8 cellular contexts compared by ENCODE assay signal in genomic region chr1:207335695-207336363, GRCh38. TPM values are rescaled to one million over a fixed set of nuclear protein-coding genes. Genes with fewer than 3 reads are reported as not detected.
DNase-seq lines count a peak whose midpoint lies in the region; ATAC-seq lines count a peak whose summit lies in the region.

No MANE protein-coding gene starts in this region.

- peak overlapping the region; percentile 36 to 72 (median 61) for H3K4me3 Mint-ChIP-seq in immature natural killer cell

- peaks cover 9 to 11% (median 11%) of the 10 kb centered on the region in 3 donors for H3K27me3 Mint-ChIP-seq in immature natural killer cell (ENCODE audit: low read depth in 3 of 3)

- peak; percentile 48 for ATAC-seq in HG02970 (IDR thresholded peaks at IDR 0.05; ENCODE audit: low FRiP score, unreplicated experiment)

- peaks cover 14 to 38% (median 30%) of the 10 kb centered on the region in 3 donors for H3K36me3 Mint-ChIP-seq in immature natural killer cell

- peak; percentile 17 for DNase-seq in stimulated activated CD4-positive, alpha-beta T cell treated with anti-CD3 and anti-CD28 coated beads, Interleukin-4, amount 100 ng/mL, for 24 hours
- DNase-seq in stimulated activated CD4-positive, alpha-beta T cell treated with anti-CD3 and anti-CD28 coated beads, Interleukin-2, amount 100 ng/mL, for 24 hours, result no peak
- DNase-seq in SIG-M5 (lab: John Stamatoyannopoulos, UW), result peak; percentile 95
- no peak for DNase-seq in immature natural killer cell
- no peak for DNase-seq in NCI-H187 (lab: John Stamatoyannopoulos, UW)
- DNase-seq in T-helper 9 cell, result no peak
- DNase-seq in stimulated activated CD4-positive, alpha-beta T cell treated with anti-CD3 and anti-CD28 coated beads, Interleukin-4, amount 100 ng/mL, for 1 hour, result no peak

- peaks cover 40 to 71% of the 10 kb centered on the region in 2 donors for H3K4me1 Mint-ChIP-seq in immature natural killer cell

- peaks cover 0 to 10% (median 5%) of the 10 kb centered on the region in 6 donors for H3K9me3 Mint-ChIP-seq in immature natural killer cell

- peak overlapping the region; percentile 86 to 96 (median 90) for H3K27ac Mint-ChIP-seq in immature natural killer cell

RNA-seq across cellular contexts. Expression of gene CD55, which starts 14.4 kb away (rescaled TPM):
- 100 to 1,000 TPM in 1 of 3 donors, 10 to 100 TPM in 2; 63.9 to 122 (median 84.6) TPM for polyA plus RNA-seq in immature natural killer cell

Comparison
In these comparisons a context has a peak if more than half of its experiments do, and no peak if none do; other contexts are left out.
1. DNase-seq: peak in stimulated activated CD4-positive, alpha-beta T cell treated with anti-CD3 and anti-CD28 coated beads, Interleukin-4, amount 100 ng/mL, for 24 hours (single experiment) and SIG-M5 (single experiment); none in stimulated activated CD4-positive, alpha-beta T cell treated with anti-CD3 and anti-CD28 coated beads, Interleukin-2, amount 100 ng/mL, for 24 hours (0 of 2), immature natural killer cell (0 of 3), NCI-H187 (0 of 2), T-helper 9 cell (single experiment) and stimulated activated CD4-positive, alpha-beta T cell treated with anti-CD3 and anti-CD28 coated beads, Interleukin-4, amount 100 ng/mL, for 1 hour (single experiment).